In the genomic region with DNA sequence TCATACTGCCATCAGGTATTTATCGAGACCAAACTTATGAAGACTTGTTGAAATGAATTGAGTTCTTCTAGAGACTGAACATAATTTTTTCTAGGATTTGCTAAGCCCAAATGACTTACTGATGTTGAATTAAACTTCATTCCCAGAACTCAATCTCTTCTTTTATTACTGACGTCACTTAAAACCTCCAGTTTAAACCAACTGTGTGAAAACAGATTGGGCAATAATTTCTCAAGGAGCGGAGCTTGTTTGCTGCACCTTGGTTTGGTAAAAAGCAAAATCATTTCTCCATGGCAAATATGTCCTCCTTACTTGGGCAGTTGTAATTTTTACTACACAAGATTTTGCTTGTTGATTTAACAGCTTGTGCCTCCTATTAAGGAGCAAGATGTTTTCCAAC, we compare ENCODE assay signal across 1 cellular context.
TF ChIP-seq lines count a peak whose summit lies in the region.

No MANE protein-coding gene starts in this region.

TF ChIP-seq in HepG2, 621 proteins besides CTCF, POLR2A, EP300 and RAD21:
- TF ChIP-seq ATF7 (IDR thresholded peaks at IDR 0.05) (peak; percentile 66), ATF7 (CRISPR knock-in tag; IDR thresholded peaks at IDR 0.05) (no peak), CREB1 (IDR thresholded peaks at IDR 0.05) (peak; percentile 76), CREB1 (CRISPR knock-in tag; IDR thresholded peaks at IDR 0.05) (no peak)
- TF ChIP-seq, protein P1, sequence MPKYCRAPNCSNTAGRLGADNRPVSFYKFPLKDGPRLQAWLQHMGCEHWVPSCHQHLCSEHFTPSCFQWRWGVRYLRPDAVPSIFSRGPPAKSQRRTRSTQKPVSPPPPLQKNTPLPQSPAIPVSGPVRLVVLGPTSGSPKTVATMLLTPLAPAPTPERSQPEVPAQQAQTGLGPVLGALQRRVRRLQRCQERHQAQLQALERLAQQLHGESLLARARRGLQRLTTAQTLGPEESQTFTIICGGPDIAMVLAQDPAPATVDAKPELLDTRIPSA (CRISPR knock-in tag; IDR thresholded peaks at IDR 0.05; ENCODE audit: borderline replicate concordance), result no peak
